Comparison of ENCODE assay signal across 1 cellular context in genomic region chr22:42078469-42079318, GRCh38.
TF ChIP-seq lines count a peak whose summit lies in the region.

No MANE protein-coding gene starts in this region.

TF ChIP-seq in HepG2, 621 proteins besides CTCF, POLR2A, EP300 and RAD21 (continued from another document and continues in another):
- TF ChIP-seq ZFP1 (CRISPR knock-in tag; IDR thresholded peaks at IDR 0.05) (no peak), ZBTB10 (CRISPR knock-in tag; IDR thresholded peaks at IDR 0.05; ENCODE audit: borderline replicate concordance) (no peak), CCDC6 (CRISPR knock-in tag; IDR thresholded peaks at IDR 0.05) (0 out of 2 replicates have a peak, but pooled peaks have one; percentile 17), ZNF367 (CRISPR knock-in tag; IDR thresholded peaks at IDR 0.05; ENCODE audit: borderline replicate concordance) (no peak), SIX4 (CRISPR knock-in tag; IDR thresholded peaks at IDR 0.05) (no peak), ZNF142 (CRISPR knock-in tag; IDR thresholded peaks at IDR 0.05) (no peak), ZNF576 (CRISPR knock-in tag; IDR thresholded peaks at IDR 0.05) (no peak), CREM (IDR thresholded peaks at IDR 0.05) (peak; percentile 33; the same call in 1 of the 2 replicates), CREM (CRISPR knock-in tag; IDR thresholded peaks at IDR 0.05) (no peak), SMARCC2 (IDR thresholded peaks at IDR 0.05) (no peak), NR3C1 (CRISPR knock-in tag; IDR thresholded peaks at IDR 0.05) (no peak), KAT2B (IDR thresholded peaks at IDR 0.05; ENCODE audit: borderline replicate concordance, low read depth, low read length) (no peak), PAX8 (CRISPR knock-in tag; IDR thresholded peaks at IDR 0.05; ENCODE audit: borderline replicate concordance) (no peak), GABPA (IDR thresholded peaks at IDR 0.05; ENCODE audit: low read depth, low read length) (no peak), GABPA (CRISPR knock-in tag; IDR thresholded peaks at IDR 0.05; ENCODE audit: low read depth) (peak; percentile 70), SOX6 (IDR thresholded peaks at IDR 0.05) (no peak), SOX6 (CRISPR knock-in tag; IDR thresholded peaks at IDR 0.05) (no peak), ZMAT3 (CRISPR knock-in tag; conservative IDR thresholded peaks at IDR 0.05) (peak; percentile 27; the same call in 1 of the 2 replicates), ZC3H4 (CRISPR knock-in tag; IDR thresholded peaks at IDR 0.05; ENCODE audit: borderline replicate concordance) (peak; percentile 31; the same call in 1 of the 2 replicates), PHB2 (IDR thresholded peaks at IDR 0.05; ENCODE audit: partially characterized antibody) (no peak), SAP130 (CRISPR knock-in tag; IDR thresholded peaks at IDR 0.05; ENCODE audit: low read depth) (no peak), ZNF572 (CRISPR knock-in tag; IDR thresholded peaks at IDR 0.05) (no peak), SMYD3 (CRISPR knock-in tag; IDR thresholded peaks at IDR 0.05) (no peak), ZNF343 (CRISPR knock-in tag; IDR thresholded peaks at IDR 0.05) (no peak), ZNF776 (CRISPR knock-in tag; IDR thresholded peaks at IDR 0.05) (no peak), ISX (CRISPR knock-in tag; conservative IDR thresholded peaks at IDR 0.05) (no peak), GABPB1 (CRISPR knock-in tag; IDR thresholded peaks at IDR 0.05) (peak; percentile 56; the same call in 1 of the 2 replicates), PCBP2 (optimal IDR thresholded peaks at IDR 0.05; ENCODE audit: low read depth, low read length, poor library complexity, severe bottlenecking) (no peak), SRSF1 (optimal IDR thresholded peaks at IDR 0.05; ENCODE audit: low read depth, low read length) (peak; percentile 13)
- TF ChIP-seq, protein P1, sequence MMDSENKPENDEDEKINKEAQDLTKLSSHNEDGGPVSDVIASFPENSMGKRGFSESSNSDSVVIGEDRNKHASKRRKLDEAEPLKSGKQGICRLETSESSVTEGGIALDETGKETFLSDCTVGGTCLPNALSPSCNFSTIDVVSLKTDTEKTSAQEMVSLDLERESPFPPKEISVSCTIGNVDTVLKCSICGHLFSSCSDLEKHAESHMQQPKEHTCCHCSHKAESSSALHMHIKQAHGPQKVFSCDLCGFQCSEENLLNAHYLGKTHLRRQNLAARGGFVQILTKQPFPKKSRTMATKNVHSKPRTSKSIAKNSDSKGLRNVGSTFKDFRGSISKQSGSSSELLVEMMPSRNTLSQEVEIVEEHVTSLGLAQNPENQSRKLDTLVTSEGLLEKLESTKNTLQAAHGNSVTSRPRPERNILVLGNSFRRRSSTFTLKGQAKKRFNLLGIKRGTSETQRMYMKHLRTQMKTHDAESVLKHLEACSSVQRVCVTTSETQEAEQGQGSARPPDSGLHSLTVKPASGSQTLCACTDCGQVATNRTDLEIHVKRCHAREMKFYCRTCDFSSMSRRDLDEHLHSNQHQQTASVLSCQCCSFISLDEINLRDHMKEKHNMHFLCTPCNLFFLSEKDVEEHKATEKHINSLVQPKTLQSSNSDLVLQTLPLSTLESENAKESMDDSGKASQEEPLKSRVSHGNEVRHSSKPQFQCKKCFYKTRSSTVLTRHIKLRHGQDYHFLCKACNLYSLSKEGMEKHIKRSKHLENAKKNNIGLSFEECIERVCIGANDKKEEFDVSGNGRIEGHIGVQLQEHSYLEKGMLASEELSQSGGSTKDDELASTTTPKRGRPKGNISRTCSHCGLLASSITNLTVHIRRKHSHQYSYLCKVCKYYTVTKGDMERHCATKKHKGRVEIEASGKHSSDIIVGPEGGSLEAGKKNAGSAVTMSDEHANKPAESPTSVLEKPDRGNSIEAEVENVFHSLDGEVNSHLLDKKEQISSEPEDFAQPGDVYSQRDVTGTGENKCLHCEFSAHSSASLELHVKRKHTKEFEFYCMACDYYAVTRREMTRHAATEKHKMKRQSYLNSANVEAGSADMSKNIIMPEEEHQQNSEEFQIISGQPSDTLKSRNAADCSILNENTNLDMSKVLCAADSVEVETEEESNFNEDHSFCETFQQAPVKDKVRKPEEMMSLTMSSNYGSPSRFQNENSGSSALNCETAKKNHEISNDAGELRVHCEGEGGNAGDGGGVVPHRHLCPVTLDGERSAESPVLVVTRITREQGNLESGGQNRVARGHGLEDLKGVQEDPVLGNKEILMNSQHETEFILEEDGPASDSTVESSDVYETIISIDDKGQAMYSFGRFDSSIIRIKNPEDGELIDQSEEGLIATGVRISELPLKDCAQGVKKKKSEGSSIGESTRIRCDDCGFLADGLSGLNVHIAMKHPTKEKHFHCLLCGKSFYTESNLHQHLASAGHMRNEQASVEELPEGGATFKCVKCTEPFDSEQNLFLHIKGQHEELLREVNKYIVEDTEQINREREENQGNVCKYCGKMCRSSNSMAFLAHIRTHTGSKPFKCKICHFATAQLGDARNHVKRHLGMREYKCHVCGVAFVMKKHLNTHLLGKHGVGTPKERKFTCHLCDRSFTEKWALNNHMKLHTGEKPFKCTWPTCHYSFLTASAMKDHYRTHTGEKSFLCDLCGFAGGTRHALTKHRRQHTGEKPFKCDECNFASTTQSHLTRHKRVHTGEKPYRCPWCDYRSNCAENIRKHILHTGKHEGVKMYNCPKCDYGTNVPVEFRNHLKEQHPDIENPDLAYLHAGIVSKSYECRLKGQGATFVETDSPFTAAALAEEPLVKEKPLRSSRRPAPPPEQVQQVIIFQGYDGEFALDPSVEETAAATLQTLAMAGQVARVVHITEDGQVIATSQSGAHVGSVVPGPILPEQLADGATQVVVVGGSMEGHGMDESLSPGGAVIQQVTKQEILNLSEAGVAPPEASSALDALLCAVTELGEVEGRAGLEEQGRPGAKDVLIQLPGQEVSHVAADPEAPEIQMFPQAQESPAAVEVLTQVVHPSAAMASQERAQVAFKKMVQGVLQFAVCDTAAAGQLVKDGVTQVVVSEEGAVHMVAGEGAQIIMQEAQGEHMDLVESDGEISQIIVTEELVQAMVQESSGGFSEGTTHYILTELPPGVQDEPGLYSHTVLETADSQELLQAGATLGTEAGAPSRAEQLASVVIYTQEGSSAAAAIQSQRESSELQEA (CRISPR knock-in tag; IDR thresholded peaks at IDR 0.05; ENCODE audit: not compliant biosample characterization): peak; percentile 1
- TF ChIP-seq, protein P2, sequence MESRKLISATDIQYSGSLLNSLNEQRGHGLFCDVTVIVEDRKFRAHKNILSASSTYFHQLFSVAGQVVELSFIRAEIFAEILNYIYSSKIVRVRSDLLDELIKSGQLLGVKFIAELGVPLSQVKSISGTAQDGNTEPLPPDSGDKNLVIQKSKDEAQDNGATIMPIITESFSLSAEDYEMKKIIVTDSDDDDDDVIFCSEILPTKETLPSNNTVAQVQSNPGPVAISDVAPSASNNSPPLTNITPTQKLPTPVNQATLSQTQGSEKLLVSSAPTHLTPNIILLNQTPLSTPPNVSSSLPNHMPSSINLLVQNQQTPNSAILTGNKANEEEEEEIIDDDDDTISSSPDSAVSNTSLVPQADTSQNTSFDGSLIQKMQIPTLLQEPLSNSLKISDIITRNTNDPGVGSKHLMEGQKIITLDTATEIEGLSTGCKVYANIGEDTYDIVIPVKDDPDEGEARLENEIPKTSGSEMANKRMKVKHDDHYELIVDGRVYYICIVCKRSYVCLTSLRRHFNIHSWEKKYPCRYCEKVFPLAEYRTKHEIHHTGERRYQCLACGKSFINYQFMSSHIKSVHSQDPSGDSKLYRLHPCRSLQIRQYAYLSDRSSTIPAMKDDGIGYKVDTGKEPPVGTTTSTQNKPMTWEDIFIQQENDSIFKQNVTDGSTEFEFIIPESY (CRISPR knock-in tag; IDR thresholded peaks at IDR 0.05): no peak
- TF ChIP-seq, protein P3, sequence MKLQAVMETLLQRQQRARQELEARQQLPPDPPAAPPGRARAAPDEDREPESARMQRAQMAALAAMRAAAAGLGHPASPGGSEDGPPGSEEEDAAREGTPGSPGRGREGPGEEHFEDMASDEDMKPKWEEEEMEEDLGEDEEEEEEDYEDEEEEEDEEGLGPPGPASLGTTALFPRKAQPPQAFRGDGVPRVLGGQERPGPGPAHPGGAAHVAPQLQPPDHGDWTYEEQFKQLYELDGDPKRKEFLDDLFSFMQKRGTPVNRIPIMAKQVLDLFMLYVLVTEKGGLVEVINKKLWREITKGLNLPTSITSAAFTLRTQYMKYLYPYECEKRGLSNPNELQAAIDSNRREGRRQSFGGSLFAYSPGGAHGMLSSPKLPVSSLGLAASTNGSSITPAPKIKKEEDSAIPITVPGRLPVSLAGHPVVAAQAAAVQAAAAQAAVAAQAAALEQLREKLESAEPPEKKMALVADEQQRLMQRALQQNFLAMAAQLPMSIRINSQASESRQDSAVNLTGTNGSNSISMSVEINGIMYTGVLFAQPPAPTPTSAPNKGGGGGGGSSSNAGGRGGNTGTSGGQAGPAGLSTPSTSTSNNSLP (IDR thresholded peaks at IDR 0.05; ENCODE audit: low read depth, low read length): no peak
- TF ChIP-seq, protein P4, sequence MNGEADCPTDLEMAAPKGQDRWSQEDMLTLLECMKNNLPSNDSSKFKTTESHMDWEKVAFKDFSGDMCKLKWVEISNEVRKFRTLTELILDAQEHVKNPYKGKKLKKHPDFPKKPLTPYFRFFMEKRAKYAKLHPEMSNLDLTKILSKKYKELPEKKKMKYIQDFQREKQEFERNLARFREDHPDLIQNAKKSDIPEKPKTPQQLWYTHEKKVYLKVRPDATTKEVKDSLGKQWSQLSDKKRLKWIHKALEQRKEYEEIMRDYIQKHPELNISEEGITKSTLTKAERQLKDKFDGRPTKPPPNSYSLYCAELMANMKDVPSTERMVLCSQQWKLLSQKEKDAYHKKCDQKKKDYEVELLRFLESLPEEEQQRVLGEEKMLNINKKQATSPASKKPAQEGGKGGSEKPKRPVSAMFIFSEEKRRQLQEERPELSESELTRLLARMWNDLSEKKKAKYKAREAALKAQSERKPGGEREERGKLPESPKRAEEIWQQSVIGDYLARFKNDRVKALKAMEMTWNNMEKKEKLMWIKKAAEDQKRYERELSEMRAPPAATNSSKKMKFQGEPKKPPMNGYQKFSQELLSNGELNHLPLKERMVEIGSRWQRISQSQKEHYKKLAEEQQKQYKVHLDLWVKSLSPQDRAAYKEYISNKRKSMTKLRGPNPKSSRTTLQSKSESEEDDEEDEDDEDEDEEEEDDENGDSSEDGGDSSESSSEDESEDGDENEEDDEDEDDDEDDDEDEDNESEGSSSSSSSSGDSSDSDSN (CRISPR knock-in tag; IDR thresholded peaks at IDR 0.05): no peak
- TF ChIP-seq, protein P5, sequence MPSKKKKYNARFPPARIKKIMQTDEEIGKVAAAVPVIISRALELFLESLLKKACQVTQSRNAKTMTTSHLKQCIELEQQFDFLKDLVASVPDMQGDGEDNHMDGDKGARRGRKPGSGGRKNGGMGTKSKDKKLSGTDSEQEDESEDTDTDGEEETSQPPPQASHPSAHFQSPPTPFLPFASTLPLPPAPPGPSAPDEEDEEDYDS (CRISPR knock-in tag; IDR thresholded peaks at IDR 0.05): no peak
